ENCODE assay signal across 16 cellular contexts in genomic region chr18:44356566-44357157, GRCh38.
A peak's percentile ranks its signal among the peaks of the same experiment; 100 is the strongest.
DNase-seq lines count a peak whose midpoint lies in the region; ATAC-seq, FAIRE-seq and TF ChIP-seq lines count a peak whose summit lies in the region.
"Had no signal": no experiment of that assay in that cellular context is flagged by ENCODE, and none has a peak within 500 bp of the region (broad histone marks: within the 10 kb centered on the region; RNA-seq: fewer than 3 reads in every experiment).

No MANE protein-coding gene starts in this region.

- ATAC-seq in upper lobe of right lung (no peak), GM19328 (IDR thresholded peaks at IDR 0.05; ENCODE audit: unreplicated experiment) (no peak)
- ATAC-seq: GM12878 had no signal

- H3K79me1 ChIP-seq in mesendoderm (ENCODE audit: low read length) = no peaks in the 10 kb centered on the region

- no peak overlapping the region for H3K4me3 ChIP-seq in mesendoderm (ENCODE audit: low read length)
- no peak overlapping the region for H3K4me3 ChIP-seq in upper lobe of right lung
- H3K4me3 ChIP-seq: BLaER1 treated with 17β-estradiol and CSF1 and Interleukin-3, amounts not matched to agents 10 nM and 100 nM; GM12878 had no signal

- no peaks in the 10 kb centered on the region for H3K9me3 ChIP-seq in upper lobe of right lung

- no peak overlapping the region for H2BK15ac ChIP-seq in mesendoderm (replicated peaks; ENCODE audit: low read depth)

- no peak overlapping the region for H3K56ac ChIP-seq in mesendoderm (ENCODE audit: low read length)

- H4K5ac ChIP-seq in mesendoderm (ENCODE audit: low read length) = no peak overlapping the region

- no peak for FAIRE-seq in GM12891 (lab: Jason Lieb, UNC)
- FAIRE-seq: GM12878, H54 had no signal

- H3K9ac ChIP-seq in mesendoderm (ENCODE audit: low read length) = no peak overlapping the region
- H3K9ac ChIP-seq: BLaER1 treated with 17β-estradiol and CSF1 and Interleukin-3, amounts not matched to agents 10 nM and 100 nM had no signal

- H3K36me3 ChIP-seq in mesendoderm (ENCODE audit: control insufficient read depth, insufficient read depth, low read length) = no peaks in the 10 kb centered on the region
- no peaks in the 10 kb centered on the region for H3K36me3 ChIP-seq in upper lobe of right lung
- H3K36me3 ChIP-seq: BLaER1 treated with 17β-estradiol and CSF1 and Interleukin-3, amounts not matched to agents 10 nM and 100 nM had no signal

- no peak overlapping the region for H2BK5ac ChIP-seq in mesendoderm (ENCODE audit: low read length)

- peak; percentile 35 for DNase-seq in activated CD8-positive, alpha-beta memory T cell treated with anti-CD3 and anti-CD28 coated beads for 24 hours
- DNase-seq in activated CD8-positive, alpha-beta memory T cell treated with anti-CD3 and anti-CD28 coated beads, Interleukin-2, amount 50 U/mL, for 48 hours = no peak
- DNase-seq in chondrocyte (ENCODE audit: low spot score) (peak; percentile 42), mesendoderm (peak; percentile 44), upper lobe of right lung (peak; percentile 51), GM12891 (ENCODE audit: insufficient read length, low spot score) (no peak)
- no peak for DNase-seq in stimulated activated CD4-positive, alpha-beta T cell treated with anti-CD3 and anti-CD28 coated beads, Interleukin-2, amount 100 ng/mL, for 24 hours
- DNase-seq: 8988T; Calu3; CD4-positive, CD25-positive, alpha-beta regulatory T cell; DMS 273 treated with DMSO at 0.1 percent for 48 hours had no signal

- no peaks in the 10 kb centered on the region for H3K27me3 ChIP-seq in mesendoderm (ENCODE audit: insufficient read depth, low read length, poor library complexity)
- H3K27me3 ChIP-seq in upper lobe of right lung = no peaks in the 10 kb centered on the region
- H3K27me3 ChIP-seq: BLaER1 treated with 17β-estradiol and CSF1 and Interleukin-3, amounts not matched to agents 10 nM and 100 nM had no signal

- intact Hi-C loops in upper lobe of right lung (cut with DNase I) = no loop called here

- no peak overlapping the region for H2AK5ac ChIP-seq in mesendoderm (ENCODE audit: low read length)

- H3K4me1 Mint-ChIP-seq in chondrocyte (ENCODE audit: low read depth) = no peaks in the 10 kb centered on the region
- H3K4me1 Mint-ChIP-seq: CD4-positive, CD25-positive, alpha-beta regulatory T cell had no signal

- no peak overlapping the region for H3K27ac Mint-ChIP-seq in chondrocyte (ENCODE audit: unreplicated experiment)
- H3K27ac Mint-ChIP-seq: CD4-positive, CD25-positive, alpha-beta regulatory T cell; IgD-negative memory B cell had no signal

- H3K9me3 Mint-ChIP-seq in chondrocyte (ENCODE audit: low read depth) = peaks cover 40% of the 10 kb centered on the region

- no peak overlapping the region for H3K4ac ChIP-seq in mesendoderm (ENCODE audit: low read depth, low read length)

- H3K4me3 Mint-ChIP-seq in chondrocyte (ENCODE audit: unreplicated experiment) = no peak overlapping the region
- H3K4me3 Mint-ChIP-seq: CD4-positive, CD25-positive, alpha-beta regulatory T cell had no signal

- H4K8ac ChIP-seq in mesendoderm (ENCODE audit: low read depth, low read length) = no peak overlapping the region

- no CpG with 5 or more reads among the region's 5 CpGs for WGBS in mesendoderm (ENCODE audit: extremely low coverage, insufficient coverage, low lambda C conversion rate)

- H3K27me3 Mint-ChIP-seq in chondrocyte (ENCODE audit: low read depth) = no peaks in the 10 kb centered on the region
- H3K27me3 Mint-ChIP-seq: CD4-positive, CD25-positive, alpha-beta regulatory T cell had no signal

- TF ChIP-seq CTCF in chondrocyte (IDR thresholded peaks at IDR 0.05) (no peak), upper lobe of right lung (IDR thresholded peaks at IDR 0.05) (no peak)

- no peak overlapping the region for H3K23ac ChIP-seq in mesendoderm (ENCODE audit: low read length)

- H3K27ac ChIP-seq in mesendoderm (ENCODE audit: low read depth, low read length) (no peak overlapping the region), upper lobe of right lung (no peak overlapping the region)
- H3K27ac ChIP-seq: BLaER1 treated with 17β-estradiol and CSF1 and Interleukin-3, amounts not matched to agents 10 nM and 100 nM had no signal

- no peaks in the 10 kb centered on the region for H3K79me2 ChIP-seq in mesendoderm (ENCODE audit: control insufficient read depth, insufficient read depth, low read length)

- no peak overlapping the region for H3K18ac ChIP-seq in mesendoderm (ENCODE audit: low read length)

- H3K4me2 ChIP-seq in mesendoderm (ENCODE audit: low read length) = no peak overlapping the region
- H3K4me2 ChIP-seq: BLaER1 treated with 17β-estradiol and CSF1 and Interleukin-3, amounts not matched to agents 10 nM and 100 nM had no signal

- no peaks in the 10 kb centered on the region for H3K4me1 ChIP-seq in mesendoderm (ENCODE audit: control insufficient read depth, low read depth, low read length)
- no peaks in the 10 kb centered on the region for H3K4me1 ChIP-seq in upper lobe of right lung
- H3K4me1 ChIP-seq: BLaER1 treated with 17β-estradiol and CSF1 and Interleukin-3, amounts not matched to agents 10 nM and 100 nM had no signal

- H3K36me3 Mint-ChIP-seq in chondrocyte (ENCODE audit: low read depth) = peaks cover 9% of the 10 kb centered on the region
- H3K36me3 Mint-ChIP-seq: CD4-positive, CD25-positive, alpha-beta regulatory T cell had no signal

- H2BK120ac ChIP-seq in mesendoderm (ENCODE audit: low read depth, low read length) = no peak overlapping the region

- no peak for TF ChIP-seq POLR2A in GM12891 (IDR thresholded peaks at IDR 0.05; ENCODE audit: low read depth, low read length)

TF ChIP-seq in GM12891, 5 proteins besides CTCF, POLR2A, EP300 and RAD21:
- TF ChIP-seq PAX5 (IDR thresholded peaks at IDR 0.05; ENCODE audit: insufficient read depth, low read length, severe bottlenecking) (no peak), SPI1 (IDR thresholded peaks at IDR 0.05; ENCODE audit: low read depth, low read length) (no peak), POLR2AphosphoS5 (IDR thresholded peaks at IDR 0.05; ENCODE audit: low read depth, low read length) (no peak), TAF1 (IDR thresholded peaks at IDR 0.05; ENCODE audit: low read depth, low read length) (no peak), POU2F2 (IDR thresholded peaks at IDR 0.05; ENCODE audit: low read depth, low read length) (no peak)
TF ChIP-seq in GM12891: peak in this region for 0.

Comparison
In these comparisons a context has a peak if more than half of its experiments do, and no peak if none do; other contexts are left out.
1. DNase-seq: peak in activated CD8-positive, alpha-beta memory T cell treated with anti-CD3 and anti-CD28 coated beads for 24 hours (single experiment), chondrocyte (single experiment), mesendoderm (single experiment) and upper lobe of right lung (single experiment); none in activated CD8-positive, alpha-beta memory T cell treated with anti-CD3 and anti-CD28 coated beads, Interleukin-2, amount 50 U/mL, for 48 hours (single experiment), stimulated activated CD4-positive, alpha-beta T cell treated with anti-CD3 and anti-CD28 coated beads, Interleukin-2, amount 100 ng/mL, for 24 hours (0 of 2) and GM12891 (single experiment).